In genomic region chr5:150506571-150507282, GRCh38 we compare ENCODE assay signal across 14 cellular contexts. TPM values are rescaled to one million over a fixed set of nuclear protein-coding genes. Genes with fewer than 3 reads are reported as not detected.
DNase-seq lines count a peak whose midpoint lies in the region; ATAC-seq and TF ChIP-seq lines count a peak whose summit lies in the region.
"Had no signal": no experiment of that assay in that cellular context is flagged by ENCODE, and none has a peak within 500 bp of the region (broad histone marks: within the 10 kb centered on the region; RNA-seq: fewer than 3 reads in every experiment).

No MANE protein-coding gene starts in this region.

- H3K27ac Mint-ChIP-seq in MCF 10A (ENCODE audit: low read depth, unreplicated experiment), result peak overlapping the region; percentile 85
- H3K27ac Mint-ChIP-seq: activated naive CD8-positive, alpha-beta T cell treated with anti-CD3 and anti-CD28 coated beads, Interleukin-2, amount 50 U/mL, for 24 hours had no signal

- H3K4me2 ChIP-seq in mammary epithelial cell (ENCODE audit: insufficient read depth, low read depth, low read length) (no peak overlapping the region), osteoblast (ENCODE audit: insufficient read depth, low read length) (no peak overlapping the region)

- H3K27me3 ChIP-seq in mammary epithelial cell (ENCODE audit: insufficient read depth, low read length) (no peaks in the 10 kb centered on the region), esophagus squamous epithelium (no peaks in the 10 kb centered on the region), osteoblast (ENCODE audit: insufficient read depth, low read length) (no peaks in the 10 kb centered on the region), tibial artery (no peaks in the 10 kb centered on the region)

- H3K4me1 ChIP-seq in mammary epithelial cell (ENCODE audit: insufficient read depth, low read length) (peaks cover 71% of the 10 kb centered on the region), esophagus squamous epithelium (peaks cover 86 to 100% (median 100%) of the 10 kb centered on the region in 3 donors), osteoblast (ENCODE audit: insufficient read depth, low read length) (peaks cover 79% of the 10 kb centered on the region), tibial artery (peaks cover 12 to 100% (median 97%) of the 10 kb centered on the region in 4 donors)

- CTCF ChIA-PET in MCF 10A (lab: Yijun Ruan, JAX), result interaction anchor here (0.5 to 3.5 kb wide), 9 partner anchors 8 to 155 kb away, joined by 3 to 16 read pairs (median 3); partner anchors contain the start of gene MYOZ3
- CTCF ChIA-PET in mammary epithelial cell (lab: Charles Lee; ENCODE audit: low non-redundant PET), result no interaction called here

- intact Hi-C loops in MCF 10A (cut with micrococcal nuclease) (no loop called here), mammary epithelial cell (cut with micrococcal nuclease) (no loop called here), esophagus squamous epithelium (cut with DNase I) (no loop called here), tibial artery (cut with DNase I; ENCODE audit: low total_unique reads) (no loop called here)

- DNase-seq in MCF 10A (ENCODE audit: unreplicated experiment) (no peak), mammary epithelial cell (no peak), esophagus squamous epithelium (lab: John Stamatoyannopoulos, UW) (no peak), osteoblast (ENCODE audit: insufficient read length, low spot score, missing footprints) (no peak), tibial artery (no peak), DMS53 (lab: John Stamatoyannopoulos, UW) (no peak)
- DNase-seq in activated effector memory CD4-positive, alpha-beta T cell treated with Interleukin-2 at 50 U/mL for 16 hours, result no peak
- DNase-seq: 8988T; activated naive CD8-positive, alpha-beta T cell treated with anti-CD3 and anti-CD28 coated beads, Interleukin-2, amount 50 U/mL, for 24 hours; effector CD4-positive, alpha-beta T cell; NCI-H1436 had no signal

- TF ChIP-seq CTCF in MCF 10A (IDR thresholded peaks at IDR 0.05; ENCODE audit: unreplicated experiment) (no peak), mammary epithelial cell (conservative IDR thresholded peaks at IDR 0.05 in 1 of 2, IDR thresholded peaks at IDR 0.05 in 1 of 2; ENCODE audit: extremely low read depth in 1 of 2, insufficient read depth in 1 of 2, low read depth in 1 of 2, low read length in 2 of 2) (no peak), esophagus squamous epithelium (IDR thresholded peaks at IDR 0.05) (no peak), osteoblast (IDR thresholded peaks at IDR 0.05; ENCODE audit: extremely low read depth, low read depth, low read length) (no peak), tibial artery (IDR thresholded peaks at IDR 0.05) (no peak)

- TF ChIP-seq POLR2A in esophagus squamous epithelium (IDR thresholded peaks at IDR 0.05), result no peak

- peaks cover 55% of the 10 kb centered on the region for H3K4me1 Mint-ChIP-seq in MCF 10A (ENCODE audit: insufficient read depth, unreplicated experiment)
- H3K4me1 Mint-ChIP-seq: activated naive CD8-positive, alpha-beta T cell treated with anti-CD3 and anti-CD28 coated beads, Interleukin-2, amount 50 U/mL, for 24 hours had no signal

- POLR2A ChIA-PET in MCF 10A (lab: Yijun Ruan, JAX), result interaction anchor here (1.4 to 3.1 kb wide), 3 partner anchors 9 to 11 kb away, joined by 5 to 14 read pairs (median 7); no protein-coding TSS in a partner anchor

- no peaks in the 10 kb centered on the region for H3K27me3 Mint-ChIP-seq in MCF 10A (ENCODE audit: insufficient read depth, unreplicated experiment)
- H3K27me3 Mint-ChIP-seq: activated naive CD8-positive, alpha-beta T cell treated with anti-CD3 and anti-CD28 coated beads, Interleukin-2, amount 50 U/mL, for 24 hours; IgD-negative memory B cell had no signal

- H3K27ac ChIP-seq in mammary epithelial cell (ENCODE audit: insufficient read depth, low read depth, low read length) (no peak overlapping the region), esophagus squamous epithelium (peak overlapping the region; percentile 87 to 98 (median 92)), osteoblast (ENCODE audit: low read depth, low read length) (peak overlapping the region; percentile 97), tibial artery (peak overlapping the region; percentile 83 to 96)

- H4K20me1 ChIP-seq in mammary epithelial cell (ENCODE audit: insufficient read depth, low read length), result no peaks in the 10 kb centered on the region
- H4K20me1 ChIP-seq in osteoblast (ENCODE audit: insufficient read depth, low read length), result peaks cover 40% of the 10 kb centered on the region

- H3K36me3 ChIP-seq in mammary epithelial cell (ENCODE audit: insufficient read depth, low read length), result no peaks in the 10 kb centered on the region
- peaks cover 0 to 7% (median 0%) of the 10 kb centered on the region in 3 donors for H3K36me3 ChIP-seq in esophagus squamous epithelium
- H3K36me3 ChIP-seq in osteoblast (ENCODE audit: insufficient read depth, low read length), result peaks cover 23% of the 10 kb centered on the region
- H3K36me3 ChIP-seq in tibial artery, result no peaks in the 10 kb centered on the region

- no peak overlapping the region for H3K9ac ChIP-seq in mammary epithelial cell (ENCODE audit: insufficient read depth, low read length)

- no TSS peak for BruUV-seq in MCF 10A (replicated peaks; lab: Mats Ljungman, UMichigan)
- no TSS peak for BruUV-seq in mammary epithelial cell (replicated peaks; lab: Mats Ljungman, UMichigan)

- in situ Hi-C loops in mammary epithelial cell (cut with MboI; ENCODE audit: low sequenced_read_pairs in 2 of 2), result no loop called here

- no peak for ATAC-seq in GM18907 (IDR thresholded peaks at IDR 0.05; ENCODE audit: unreplicated experiment)
- ATAC-seq: activated naive CD8-positive, alpha-beta T cell treated with anti-CD3 and anti-CD28 coated beads, Interleukin-2, amount 50 U/mL, for 24 hours had no signal

- H3K79me2 ChIP-seq in mammary epithelial cell (ENCODE audit: insufficient read depth, low read length), result peaks cover 100% of the 10 kb centered on the region
- H3K79me2 ChIP-seq in osteoblast (ENCODE audit: insufficient read depth, low read length), result peaks cover 100% of the 10 kb centered on the region

- dilution Hi-C loops in mammary epithelial cell (cut with HindIII; ENCODE audit: low sequenced_read_pairs), result no loop called here

- no peak overlapping the region for H3K4me3 Mint-ChIP-seq in MCF 10A (ENCODE audit: unreplicated experiment)
- H3K4me3 Mint-ChIP-seq: activated naive CD8-positive, alpha-beta T cell treated with anti-CD3 and anti-CD28 coated beads, Interleukin-2, amount 50 U/mL, for 24 hours; IgD-negative memory B cell had no signal

- H3K9me3 Mint-ChIP-seq in MCF 10A (ENCODE audit: unreplicated experiment), result no peaks in the 10 kb centered on the region
- H3K9me3 Mint-ChIP-seq: activated naive CD8-positive, alpha-beta T cell treated with anti-CD3 and anti-CD28 coated beads, Interleukin-2, amount 50 U/mL, for 24 hours; IgD-negative memory B cell had no signal

- peaks cover 16% of the 10 kb centered on the region for H3K36me3 Mint-ChIP-seq in MCF 10A (ENCODE audit: insufficient read depth, unreplicated experiment)

- H2AFZ ChIP-seq in mammary epithelial cell (ENCODE audit: low read depth, low read length) (no peak overlapping the region), osteoblast (ENCODE audit: low read length) (no peak overlapping the region)

- no peak overlapping the region for H3K4me3 ChIP-seq in mammary epithelial cell (replicated peaks in 1 of 3; ENCODE audit: insufficient read depth in 1 of 3, low read depth in 2 of 3, low read length in 3 of 3)
- no peak overlapping the region for H3K4me3 ChIP-seq in esophagus squamous epithelium
- H3K4me3 ChIP-seq in osteoblast (ENCODE audit: insufficient read depth, low read length), result no peak overlapping the region
- H3K4me3 ChIP-seq in tibial artery, result no peak overlapping the region
- H3K4me3 ChIP-seq: lung had no signal

- WGBS in mammary epithelial cell (ENCODE audit: low coverage, missing lambda C conversion rate), result 39% methylated on average over 9 of the region's 10 CpGs
- 30 to 35% methylated on average over 8 to 10 of the region's 10 CpGs for WGBS in esophagus squamous epithelium, 2 donors

- H3K9me3 ChIP-seq in mammary epithelial cell (replicated peaks; ENCODE audit: insufficient read depth, low read length) (no peaks in the 10 kb centered on the region), esophagus squamous epithelium (no peaks in the 10 kb centered on the region), osteoblast (ENCODE audit: low read depth, low read length) (no peaks in the 10 kb centered on the region), tibial artery (no peaks in the 10 kb centered on the region)

RNA-seq across cellular contexts. Expression of gene NDST1, which starts 1.2 kb away (rescaled TPM):
- 68.9 and 79.3 TPM in 2 replicates for total RNA-seq in MCF 10A (2022)
- total RNA-seq in mammary epithelial cell, result 100 to 1,000 TPM; 114 to 128 TPM
- polyA plus RNA-seq in mammary epithelial cell, result 43.2 TPM
- 101 TPM for polyA minus RNA-seq in mammary epithelial cell
- 100 to 1,000 TPM in 3 of 4 donors, 10 to 100 TPM in 1; 76.5 to 205 (median 118) TPM for total RNA-seq in esophagus squamous epithelium
- total RNA-seq in osteoblast, result 89.9 and 104 TPM in 2 replicates

RNA-seq across cellular contexts. Expression of gene RPS14, which starts 57.2 kb away (rescaled TPM):
- total RNA-seq in MCF 10A (2022), result 5,481 and 5,921 TPM in 2 replicates
- 1,000 to 10,000 TPM; 1,819 to 2,158 TPM for total RNA-seq in mammary epithelial cell
- polyA plus RNA-seq in mammary epithelial cell, result 6,134 TPM
- 1,433 TPM for polyA minus RNA-seq in mammary epithelial cell
- total RNA-seq in esophagus squamous epithelium, result 1,000 to 10,000 TPM; 1,098 to 4,026 (median 2,484) TPM
- total RNA-seq in osteoblast, result 1,720 and 2,211 TPM in 2 replicates
